26 cellular contexts compared by ENCODE assay signal in the genomic region with DNA sequence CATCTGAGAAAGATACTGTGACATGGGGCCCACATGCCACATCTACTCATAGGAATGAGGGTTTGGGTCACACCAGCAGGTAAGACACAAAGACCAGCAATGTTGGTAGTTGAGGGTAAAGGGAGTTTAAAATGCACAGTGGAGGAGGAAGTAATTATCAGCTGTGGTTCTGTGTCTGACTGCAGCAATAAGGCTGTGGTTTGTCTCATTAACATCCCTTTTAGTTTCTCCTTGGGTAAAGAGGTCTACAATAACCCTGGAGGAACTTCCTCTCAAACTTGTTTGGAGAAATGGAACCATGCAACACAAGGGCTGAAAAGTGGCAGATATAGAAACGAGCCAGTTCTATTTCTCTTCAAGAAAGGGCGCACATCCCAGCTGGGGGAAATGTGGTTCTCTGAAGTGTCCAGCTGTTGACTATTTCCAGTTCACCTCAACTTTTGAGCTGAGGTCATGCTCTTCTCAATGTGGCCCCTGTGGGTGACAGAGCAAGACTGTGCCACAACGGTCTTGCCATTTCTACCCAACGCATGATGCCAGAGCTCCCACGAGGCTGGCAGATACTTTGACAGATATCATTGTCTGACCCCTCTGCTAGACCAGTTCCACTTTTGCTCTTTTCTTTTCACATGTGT.
DNase-seq lines count a peak whose midpoint lies in the region; ATAC-seq, FAIRE-seq and TF ChIP-seq lines count a peak whose summit lies in the region.
"Had no signal": no experiment of that assay in that cellular context is flagged by ENCODE, and none has a peak within 500 bp of the region (broad histone marks: within the 10 kb centered on the region; RNA-seq: fewer than 3 reads in every experiment).

No MANE protein-coding gene starts in this region.

- H3K9me3 ChIP-seq in BLaER1 (peaks cover 46% of the 10 kb centered on the region), Loucy (ENCODE audit: insufficient read depth, low read depth, low read length) (no peaks in the 10 kb centered on the region; the same call in 1 of the 2 replicates), PC-3 (ENCODE audit: low read length) (no peaks in the 10 kb centered on the region)
- no peaks in the 10 kb centered on the region for H3K9me3 ChIP-seq in CD4-positive, alpha-beta memory T cell (ENCODE audit: control insufficient read depth in 1 of 2, low read length in 2 of 2)
- H3K9me3 ChIP-seq: esophagus squamous epithelium, transverse colon had no signal

- no peaks in the 10 kb centered on the region for H3K4me1 Mint-ChIP-seq in CD4-positive, alpha-beta memory T cell
- H3K4me1 Mint-ChIP-seq: activated CD4-positive, alpha-beta T cell treated with anti-CD3 and anti-CD28 coated beads, Interleukin-2, amount 10 ng/mL, durations not matched to agents 7 days and 5 days; activated naive CD8-positive, alpha-beta T cell treated with anti-CD3 and anti-CD28 coated beads, Interleukin-2, amount 50 U/mL, for 24 hours had no signal

- H3K27me3 ChIP-seq in BLaER1 = no peaks in the 10 kb centered on the region
- H3K27me3 ChIP-seq in Loucy (ENCODE audit: insufficient read depth, low read length, poor library complexity, severe bottlenecking) = no peaks in the 10 kb centered on the region
- no peaks in the 10 kb centered on the region for H3K27me3 ChIP-seq in PC-3 (ENCODE audit: low read length)
- no peaks in the 10 kb centered on the region for H3K27me3 ChIP-seq in CD4-positive, alpha-beta memory T cell (ENCODE audit: insufficient read depth, low read length)
- H3K27me3 ChIP-seq: esophagus squamous epithelium, gastroesophageal sphincter, neutrophil, spleen, stomach, transverse colon had no signal

- FAIRE-seq in urothelium cell line (lab: Jason Lieb, UNC) = no peak
- FAIRE-seq: colon, H1 had no signal

- H3K36me3 Mint-ChIP-seq in CD4-positive, alpha-beta memory T cell = no peaks in the 10 kb centered on the region

- peaks cover 1 to 2% of the 10 kb centered on the region in 2 donors for H3K27me3 Mint-ChIP-seq in CD4-positive, alpha-beta memory T cell
- H3K27me3 Mint-ChIP-seq: activated CD4-positive, alpha-beta T cell treated with anti-CD3 and anti-CD28 coated beads, Interleukin-2, amount 10 ng/mL, durations not matched to agents 7 days and 5 days had no signal

- H4K20me1 ChIP-seq in BLaER1 (no peaks in the 10 kb centered on the region), Loucy (ENCODE audit: insufficient read depth, low read length, poor library complexity, severe bottlenecking) (no peaks in the 10 kb centered on the region), PC-3 (ENCODE audit: low read length) (no peaks in the 10 kb centered on the region)

- H3K9ac ChIP-seq in BLaER1 (peak overlapping the region; percentile 42; the same call in 1 of the 2 replicates), Loucy (ENCODE audit: low read depth, low read length, poor library complexity, severe bottlenecking) (no peak overlapping the region), PC-3 (ENCODE audit: low read length) (no peak overlapping the region)

- H3K27ac Mint-ChIP-seq in CD4-positive, alpha-beta memory T cell = no peak overlapping the region
- H3K27ac Mint-ChIP-seq: activated CD4-positive, alpha-beta T cell treated with anti-CD3 and anti-CD28 coated beads, Interleukin-2, amount 10 ng/mL, durations not matched to agents 7 days and 5 days; activated naive CD8-positive, alpha-beta T cell treated with anti-CD3 and anti-CD28 coated beads, Interleukin-2, amount 50 U/mL, for 24 hours had no signal

- H3F3A ChIP-seq in Loucy (ENCODE audit: low read depth) (no peaks in the 10 kb centered on the region), PC-3 (ENCODE audit: low read length, unreplicated experiment) (no peaks in the 10 kb centered on the region)

- POLR2A ChIA-PET in PC-3 (lab: Charles Lee; ENCODE audit: unreplicated experiment) = no interaction called here
- POLR2A ChIA-PET in CD4-positive, alpha-beta memory T cell (lab: Charles Lee; ENCODE audit: partially characterized antibody) = no interaction called here

- intact Hi-C loops in PC-3 (cut with micrococcal nuclease) = no loop called here
- intact Hi-C loops in CD4-positive, alpha-beta memory T cell (cut with micrococcal nuclease) = no loop called here

- H3K4me3 ChIP-seq in BLaER1 = peak overlapping the region; percentile 25
- H3K4me3 ChIP-seq in Loucy (ENCODE audit: low read length, poor library complexity, severe bottlenecking) = peak overlapping the region; percentile 8
- H3K4me3 ChIP-seq in PC-3 (ENCODE audit: low read length) = no peak overlapping the region
- H3K4me3 ChIP-seq in CD4-positive, alpha-beta memory T cell (ENCODE audit: low read length in 2 of 2) = no peak overlapping the region
- H3K4me3 ChIP-seq: esophagus squamous epithelium, gastroesophageal sphincter, spleen, stomach, transverse colon had no signal

- BruUV-seq in PC-3 (replicated peaks; lab: Mats Ljungman, UMichigan) = no TSS peak

- H3K27ac ChIP-seq in BLaER1 (peak overlapping the region; percentile 69), PC-3 (ENCODE audit: low read length) (0 out of 2 replicates have a peak overlapping the region, but pooled peaks have one; percentile 41)
- no peak overlapping the region for H3K27ac ChIP-seq in CD4-positive, alpha-beta memory T cell (ENCODE audit: low read depth, low read length)
- H3K27ac ChIP-seq: 22Rv1, esophagus squamous epithelium, gastroesophageal sphincter, neutrophil, spleen, stomach, transverse colon had no signal

- H3K9me2 ChIP-seq in Loucy (replicated peaks; ENCODE audit: low read depth, low read length) (no peaks in the 10 kb centered on the region), PC-3 (replicated peaks; ENCODE audit: low read length) (no peaks in the 10 kb centered on the region)

- TF ChIP-seq CTCF in Loucy (conservative IDR thresholded peaks at IDR 0.05; ENCODE audit: low read length) = no peak
- TF ChIP-seq CTCF in PC-3 (conservative IDR thresholded peaks at IDR 0.05; ENCODE audit: low read depth, low read length) = no peak
- no peak for TF ChIP-seq CTCF in GM10266 (IDR thresholded peaks at IDR 0.05; ENCODE audit: control insufficient read depth, insufficient read depth, low read depth, missing control alignments)

- no peak overlapping the region for H2AFZ ChIP-seq in Loucy (ENCODE audit: low read length)
- no peak overlapping the region for H2AFZ ChIP-seq in PC-3 (ENCODE audit: low read length)

- no peak overlapping the region for H3K4me3 Mint-ChIP-seq in CD4-positive, alpha-beta memory T cell
- H3K4me3 Mint-ChIP-seq: activated CD4-positive, alpha-beta T cell treated with anti-CD3 and anti-CD28 coated beads, Interleukin-2, amount 10 ng/mL, durations not matched to agents 7 days and 5 days; activated naive CD8-positive, alpha-beta T cell treated with anti-CD3 and anti-CD28 coated beads, Interleukin-2, amount 50 U/mL, for 24 hours had no signal

- ATAC-seq in GM21423 (IDR thresholded peaks at IDR 0.05; ENCODE audit: unreplicated experiment) (peak; percentile 68), PC-3 (no peak)
- ATAC-seq: activated naive CD8-positive, alpha-beta T cell treated with anti-CD3 and anti-CD28 coated beads, Interleukin-2, amount 50 U/mL, for 24 hours; gastroesophageal sphincter had no signal

- peaks cover 90% of the 10 kb centered on the region for H3K4me1 ChIP-seq in BLaER1
- H3K4me1 ChIP-seq in Loucy (ENCODE audit: insufficient read depth, low read length, poor library complexity, severe bottlenecking) = peaks cover 16% of the 10 kb centered on the region
- peaks cover 48% of the 10 kb centered on the region for H3K4me1 ChIP-seq in PC-3 (ENCODE audit: insufficient read depth, low read length)
- no peaks in the 10 kb centered on the region for H3K4me1 ChIP-seq in CD4-positive, alpha-beta memory T cell (ENCODE audit: insufficient read depth, low read length)
- H3K4me1 ChIP-seq: gastroesophageal sphincter, spleen, stomach, transverse colon had no signal

- no peaks in the 10 kb centered on the region for H3K79me2 ChIP-seq in Loucy (ENCODE audit: insufficient read depth, low read length)
- H3K79me2 ChIP-seq in PC-3 (ENCODE audit: low read length) = no peaks in the 10 kb centered on the region

- H3K36me3 ChIP-seq in BLaER1 (peaks cover 15% of the 10 kb centered on the region), Loucy (ENCODE audit: insufficient read depth, low read length) (no peaks in the 10 kb centered on the region), PC-3 (ENCODE audit: low read depth, low read length) (no peaks in the 10 kb centered on the region)
- H3K36me3 ChIP-seq in CD4-positive, alpha-beta memory T cell (ENCODE audit: insufficient read depth, low read length) = no peaks in the 10 kb centered on the region
- H3K36me3 ChIP-seq: esophagus squamous epithelium, gastroesophageal sphincter, neutrophil, spleen, stomach, transverse colon had no signal

- peaks cover 0 to 20% (median 9%) of the 10 kb centered on the region in 8 donors for H3K9me3 Mint-ChIP-seq in CD4-positive, alpha-beta memory T cell

- CTCF ChIA-PET in PC-3 (lab: Charles Lee) = no interaction called here
- CTCF ChIA-PET in CD4-positive, alpha-beta memory T cell (lab: Charles Lee; ENCODE audit: partially characterized antibody) = no interaction called here

- DNase-seq in PC-3 = no peak
- DNase-seq in activated T-cell treated with anti-CD3 and anti-CD28 coated beads, Interleukin-2, amount 50 U/mL, for 48 hours = no peak
- no peak for DNase-seq in GM10266 (ENCODE audit: extremely low spot score)
- no peak for DNase-seq in CD4-positive, alpha-beta memory T cell
- DNase-seq in urothelium cell line (ENCODE audit: low spot score) = no peak
- DNase-seq: activated CD4-positive, alpha-beta T cell treated with anti-CD3 and anti-CD28 coated beads, Interleukin-2, amount 10 ng/mL, durations not matched to agents 7 days and 5 days; activated effector memory CD4-positive, alpha-beta T cell treated with Interleukin-2 at 50 U/mL for 16 hours; activated naive CD8-positive, alpha-beta T cell treated with anti-CD3 and anti-CD28 coated beads, Interleukin-2, amount 50 U/mL, for 24 hours; COR-L47; esophagus squamous epithelium; mammary epithelial cell; NCI-H1694 treated with DMSO at 0.1 percent for 48 hours; NCI-H82; spleen; stimulated activated CD4-positive, alpha-beta T cell treated with anti-CD3 and anti-CD28 coated beads, Interleukin-4, amount 100 ng/mL, for 4 hours; stomach; SW 1271; transverse colon had no signal

- H3K4me2 ChIP-seq in BLaER1 (peak overlapping the region; percentile 82), Loucy (ENCODE audit: low read depth, low read length, poor library complexity, severe bottlenecking) (peak overlapping the region; percentile 51), PC-3 (ENCODE audit: low read length) (no peak overlapping the region)

Comparison
In these comparisons a context has a peak if more than half of its experiments do, and no peak if none do; other contexts are left out.
1. H3K4me3 ChIP-seq: peak in BLaER1 (single experiment) and Loucy (single experiment); none in PC-3 (single experiment) and CD4-positive, alpha-beta memory T cell (0 of 2).